In genomic region chr19:56619131-56619530, GRCh38 we compare ENCODE assay signal across 30 cellular contexts. TPM values are rescaled to one million over a fixed set of nuclear protein-coding genes. Genes with fewer than 3 reads are reported as not detected.
"Had no signal": no experiment of that assay in that cellular context is flagged by ENCODE, and none has a peak within 500 bp of the region (broad histone marks: within the 10 kb centered on the region; RNA-seq: fewer than 3 reads in every experiment).

No MANE protein-coding gene starts in this region.

- H3K4me3 ChIP-seq: pancreas, prostate gland, right atrium auricular region, right lobe of liver, sigmoid colon, stomach, thoracic aorta, thyroid gland, tibial nerve, upper lobe of left lung, vagina had no signal

- H3K27ac Mint-ChIP-seq: natural killer cell treated with Interleukin-12 subunit alpha and Interleukin-12 subunit beta and Interleukin-15 and Interleukin-18, amount 100 ng/mL, for 72 hours; nephron progenitor cell; stimulated activated effector memory CD8-positive, alpha-beta T cell treated with anti-CD3 and anti-CD28 coated beads, Interleukin-12 subunit alpha, Interleukin-12 subunit beta, amount 100 ng/mL, for 72 hours; stimulated activated naive B cell treated with anti-CD40 and anti-IgM and Interleukin-4, amounts not matched to agents 10 μg/mL and 1 μg/mL and 100 μg/mL, for 72 hours; stimulated activated naive CD8-positive, alpha-beta T cell treated with anti-CD3 and anti-CD28 coated beads, Interleukin-15, Interleukin-2, amounts not matched to agents 100 ng/mL and 50 ng/mL, for 24 hours had no signal

- DNase-seq: nephron progenitor cell; nucleus accumbens; pancreas; retina; right lobe of liver; sigmoid colon; small intestine; stimulated activated CD4-positive, alpha-beta T cell treated with anti-CD3 and anti-CD28 coated beads, Interleukin-15, amount 100 ng/mL, for 24 hours; stimulated activated CD4-positive, alpha-beta T cell treated with anti-CD3 and anti-CD28 coated beads, Interleukin-2, amount 100 ng/mL, for 24 hours; stimulated activated CD4-positive, alpha-beta T cell treated with anti-CD3 and anti-CD28 coated beads, Interleukin-2, amount 100 ng/mL, for 48 hours; stimulated activated CD4-positive, alpha-beta T cell treated with anti-CD3 and anti-CD28 coated beads, Interleukin-4, amount 100 ng/mL, for 24 hours; stimulated activated naive B cell treated with anti-CD40 and anti-IgM and Interleukin-4, amounts not matched to agents 10 μg/mL and 1 μg/mL and 100 μg/mL, for 72 hours; stimulated activated naive CD4-positive, alpha-beta T cell treated with Interleukin-2 at 50 U/mL for 16 hours; stomach; thyroid gland; trophoblast cell; upper lobe of left lung had no signal

- H3K9me3 ChIP-seq: pancreas, prostate gland, right atrium auricular region, thyroid gland had no signal

- H3K27me3 ChIP-seq: neutrophil, pancreas, right atrium auricular region, right lobe of liver, sigmoid colon, stomach, thyroid gland, tibial nerve, upper lobe of left lung, vagina had no signal

- H3K4me3 Mint-ChIP-seq: natural killer cell treated with Interleukin-12 subunit alpha and Interleukin-12 subunit beta and Interleukin-15 and Interleukin-18, amount 100 ng/mL, for 72 hours; nephron progenitor cell; neural crest cell; stimulated activated effector memory CD8-positive, alpha-beta T cell treated with anti-CD3 and anti-CD28 coated beads, Interleukin-12 subunit alpha, Interleukin-12 subunit beta, amount 100 ng/mL, for 72 hours; stimulated activated naive B cell treated with anti-CD40 and anti-IgM and Interleukin-4, amounts not matched to agents 10 μg/mL and 1 μg/mL and 100 μg/mL, for 72 hours; stimulated activated naive CD8-positive, alpha-beta T cell treated with anti-CD3 and anti-CD28 coated beads, Interleukin-15, Interleukin-2, amounts not matched to agents 100 ng/mL and 50 ng/mL, for 24 hours had no signal

- H3K36me3 ChIP-seq: neutrophil had no signal

- H3K27me3 Mint-ChIP-seq: natural killer cell treated with Interleukin-12 subunit alpha and Interleukin-12 subunit beta and Interleukin-15 and Interleukin-18, amount 100 ng/mL, for 72 hours; stimulated activated naive B cell treated with anti-CD40 and anti-IgM and Interleukin-4, amounts not matched to agents 10 μg/mL and 1 μg/mL and 100 μg/mL, for 72 hours; stimulated activated naive CD8-positive, alpha-beta T cell treated with anti-CD3 and anti-CD28 coated beads, Interleukin-15, Interleukin-2, amounts not matched to agents 100 ng/mL and 50 ng/mL, for 24 hours had no signal

- H3K4me1 Mint-ChIP-seq: nephron progenitor cell, neural crest cell had no signal

- H3K4me1 ChIP-seq: pancreas, prostate gland, right atrium auricular region, right lobe of liver, sigmoid colon, stomach, thyroid gland, tibial nerve, upper lobe of left lung, vagina had no signal

- H3K27ac ChIP-seq: neutrophil, pancreas, prostate gland, right atrium auricular region, right lobe of liver, sigmoid colon, stomach, thoracic aorta, thyroid gland, tibial nerve, upper lobe of left lung, vagina had no signal

RNA-seq across cellular contexts. Expression of gene SMIM17, which starts 23.8 kb away (rescaled TPM):
- total RNA-seq: natural killer cell treated with Interleukin-12 subunit alpha and Interleukin-12 subunit beta and Interleukin-15 and Interleukin-18, amount 100 ng/mL, for 72 hours; prostate gland; right atrium auricular region; right lobe of liver; subcutaneous adipose tissue; thyroid gland; ureter had no signal

RNA-seq across cellular contexts. Expression of gene ZNF835, which starts 52.4 kb away (rescaled TPM):
- total RNA-seq: neural crest cell, osteocyte had no signal
